Comparison of ENCODE assay signal across 8 cellular contexts in genomic region chr6:46626228-46626909, GRCh38. TPM values are rescaled to one million over a fixed set of nuclear protein-coding genes. Genes with fewer than 3 reads are reported as not detected.
DNase-seq lines count a peak whose midpoint lies in the region; ATAC-seq, FAIRE-seq and TF ChIP-seq lines count a peak whose summit lies in the region.

No MANE protein-coding gene starts in this region.

- peak overlapping the region in 1 of 10 donors; percentile 1 for H3K27ac ChIP-seq in heart right ventricle

- H3K36me3 Mint-ChIP-seq in Calu3 (ENCODE audit: insufficient read depth, unreplicated experiment), result no peaks in the 10 kb centered on the region

- no peak overlapping the region for H3K27ac Mint-ChIP-seq in Calu3 (ENCODE audit: unreplicated experiment)

- peaks cover 0 to 11% (median 0%) of the 10 kb centered on the region in 11 donors for H3K9me3 ChIP-seq in heart right ventricle

- no peak overlapping the region for H3K4me3 ChIP-seq in heart right ventricle

- WGBS in heart right ventricle, 2 donors, result 28 to 40% methylated on average over 3 of the region's 3 CpGs

- no peak overlapping the region for H3K4me3 Mint-ChIP-seq in Calu3 (ENCODE audit: low read depth, unreplicated experiment)

- intact Hi-C loops in Calu3 (cut with micrococcal nuclease; ENCODE audit: unreplicated experiment), result loop anchor here (1.0 to 10.0 kb wide), 4 partner anchors 134 to 539 kb away; partner anchors contain the start of gene RCAN2
- intact Hi-C loops in heart right ventricle (cut with DNase I), result loop anchor here (1.0 to 10.0 kb wide), 10 partner anchors 132 to 1261 kb away; partner anchors contain the start of gene RCAN2 (in 5 of the 10)

- H3K36me3 ChIP-seq in heart right ventricle, result peaks cover 0 to 9% (median 0%) of the 10 kb centered on the region in 9 donors

- FAIRE-seq in GM19239 (lab: Jason Lieb, UNC) (peak; percentile 44), TTC549 (lab: Jason Lieb, UNC) (peak; percentile 66)

- no peaks in the 10 kb centered on the region for H3K9me3 Mint-ChIP-seq in Calu3 (ENCODE audit: low read depth, unreplicated experiment)

- no peaks in the 10 kb centered on the region for H3K4me1 Mint-ChIP-seq in Calu3 (ENCODE audit: low read depth, unreplicated experiment)

- TF ChIP-seq CTCF in Calu3 (IDR thresholded peaks at IDR 0.05; ENCODE audit: unreplicated experiment) (peak; percentile 36), heart right ventricle (IDR thresholded peaks at IDR 0.05) (peak; percentile 24 to 83 (median 65))

- CTCF ChIA-PET in Calu3 (lab: Charles Lee), result no interaction called here

- no TSS peak for BruUV-seq in Calu3 (replicated peaks; lab: Mats Ljungman, UMichigan)

- ATAC-seq in heart right ventricle, result peak in 4 of 8 donors; percentile 43 to 69 (median 56)
- no peak for ATAC-seq in HG03521 (IDR thresholded peaks at IDR 0.05; ENCODE audit: unreplicated experiment)

- peaks cover 0 to 18% (median 8%) of the 10 kb centered on the region in 9 donors for H3K4me1 ChIP-seq in heart right ventricle

- DNase-seq in Calu3, result peak; percentile 16
- DNase-seq in GM19239 (ENCODE audit: insufficient read length, low spot score), result no peak
- DNase-seq in KG1 (lab: John Stamatoyannopoulos, UW), result peak; percentile 1
- peak in 1 of 2 donors; percentile 23 for DNase-seq in heart right ventricle
- peak; percentile 33 for DNase-seq in smooth muscle cell of the brain vasculature (ENCODE audit: low read depth, low spot score)
- no peak for DNase-seq in NCI-H187 treated with DMSO at 0.1 percent for 48 hours (lab: John Stamatoyannopoulos, UW)

- H3K27me3 Mint-ChIP-seq in Calu3 (ENCODE audit: unreplicated experiment), result no peaks in the 10 kb centered on the region

- no peaks in the 10 kb centered on the region for H3K27me3 ChIP-seq in heart right ventricle

RNA-seq across cellular contexts. Expression of gene CYP39A1, which starts 26.2 kb away (rescaled TPM):
- 0.88 and 1.7 TPM in 2 replicates for total RNA-seq in Calu3 (2022)
- 1 to 10 TPM; 4.1 to 7.5 (median 4.7) TPM for total RNA-seq in heart right ventricle
- 1 to 10 TPM; 2.9 to 4.0 TPM for polyA plus RNA-seq in heart right ventricle

RNA-seq across cellular contexts. Expression of gene SLC25A27, which starts 26.4 kb away (rescaled TPM):
- 5.4 and 8.8 TPM in 2 replicates for total RNA-seq in Calu3 (2022)
- 10 to 100 TPM in 8 of 10 donors, 1 to 10 TPM in 2; 8.4 to 20.3 (median 13.9) TPM for total RNA-seq in heart right ventricle
- 10 to 100 TPM in 1 of 2 donors, 1 to 10 TPM in 1; 5.8 to 82.7 TPM for polyA plus RNA-seq in heart right ventricle

Comparison
In these comparisons a context has a peak if more than half of its experiments do, and no peak if none do; other contexts are left out.
1. DNase-seq: peak in Calu3 (single experiment), KG1 (single experiment) and smooth muscle cell of the brain vasculature (single experiment); none in GM19239 (single experiment) and NCI-H187 treated with DMSO at 0.1 percent for 48 hours (single experiment).